Comparison of ENCODE assay signal across 15 cellular contexts in genomic region chr14:34021096-34021495, GRCh38.
"Had no signal": no experiment of that assay in that cellular context is flagged by ENCODE, and none has a peak within 500 bp of the region (broad histone marks: within the 10 kb centered on the region; RNA-seq: fewer than 3 reads in every experiment).

No MANE protein-coding gene starts in this region.

- ATAC-seq: foreskin keratinocyte, left ventricle myocardium superior, right cardiac atrium had no signal

- DNase-seq: dermis blood vessel endothelial cell; foreskin keratinocyte; left colon; left ventricle myocardium superior; mesenchymal stem cell; naive B cell; occipital lobe; pancreas; right cardiac atrium; stimulated activated CD4-positive, alpha-beta T cell treated with anti-CD3 and anti-CD28 coated beads, Interleukin-12 subunit alpha, Interleukin-12 subunit beta, amount 100 ng/mL, for 4 hours; stimulated activated CD4-positive, alpha-beta T cell treated with anti-CD3 and anti-CD28 coated beads, Interleukin-2, amount 100 ng/mL, for 48 hours; stimulated activated naive CD4-positive, alpha-beta T cell treated with Interleukin-2 at 50 U/mL for 16 hours had no signal

- H3K36me3 Mint-ChIP-seq: naive B cell, type B pancreatic cell had no signal

- H3K27ac Mint-ChIP-seq: naive B cell, nephron, progenitor cell of endocrine pancreas, type B pancreatic cell had no signal

- H3K4me3 Mint-ChIP-seq: naive B cell, nephron, type B pancreatic cell had no signal

- H3K9me3 ChIP-seq: pancreas had no signal
